In genomic region chr3:124628865-124629264, GRCh38 we compare ENCODE assay signal across 17 cellular contexts.
DNase-seq lines count a peak whose midpoint lies in the region; ATAC-seq, FAIRE-seq and TF ChIP-seq lines count a peak whose summit lies in the region.
"Had no signal": no experiment of that assay in that cellular context is flagged by ENCODE, and none has a peak within 500 bp of the region (broad histone marks: within the 10 kb centered on the region; RNA-seq: fewer than 3 reads in every experiment).

No MANE protein-coding gene starts in this region.

- H3K4me1 Mint-ChIP-seq in stimulated activated naive CD8-positive, alpha-beta T cell treated with anti-CD3 and anti-CD28 coated beads, Interleukin-15, amount 100 ng/mL, for 72 hours, result peaks cover 6% of the 10 kb centered on the region
- H3K4me1 Mint-ChIP-seq in mesothelial cell of epicardium, result peaks cover 61% of the 10 kb centered on the region
- peaks cover 20% of the 10 kb centered on the region for H3K4me1 Mint-ChIP-seq in stimulated activated memory B cell treated with anti-CD40 and anti-IgM and Interleukin-4, amounts not matched to agents 10 μg/mL and 1 μg/mL and 100 μg/mL, for 72 hours

- peaks cover 1% of the 10 kb centered on the region for H3K36me3 Mint-ChIP-seq in mesothelial cell of epicardium
- H3K36me3 Mint-ChIP-seq in stimulated activated memory B cell treated with anti-CD40 and anti-IgM and Interleukin-4, amounts not matched to agents 10 μg/mL and 1 μg/mL and 100 μg/mL, for 72 hours, result no peaks in the 10 kb centered on the region
- H3K36me3 Mint-ChIP-seq: IgD-negative memory B cell had no signal

- FAIRE-seq in HTR-8/SVneo (lab: Jason Lieb, UNC), result no peak
- FAIRE-seq: GM12878, GM18507, H54 had no signal

- no peaks in the 10 kb centered on the region for H3K9me3 Mint-ChIP-seq in stimulated activated naive CD8-positive, alpha-beta T cell treated with anti-CD3 and anti-CD28 coated beads, Interleukin-15, amount 100 ng/mL, for 72 hours
- H3K9me3 Mint-ChIP-seq in mesothelial cell of epicardium, result no peaks in the 10 kb centered on the region
- H3K9me3 Mint-ChIP-seq in stimulated activated memory B cell treated with anti-CD40 and anti-IgM and Interleukin-4, amounts not matched to agents 10 μg/mL and 1 μg/mL and 100 μg/mL, for 72 hours, result no peaks in the 10 kb centered on the region
- H3K9me3 Mint-ChIP-seq: IgD-negative memory B cell had no signal

- H3K4me3 Mint-ChIP-seq in stimulated activated naive CD8-positive, alpha-beta T cell treated with anti-CD3 and anti-CD28 coated beads, Interleukin-15, amount 100 ng/mL, for 72 hours, result no peak overlapping the region
- H3K4me3 Mint-ChIP-seq in mesothelial cell of epicardium, result no peak overlapping the region
- H3K4me3 Mint-ChIP-seq in stimulated activated memory B cell treated with anti-CD40 and anti-IgM and Interleukin-4, amounts not matched to agents 10 μg/mL and 1 μg/mL and 100 μg/mL, for 72 hours, result no peak overlapping the region
- H3K4me3 Mint-ChIP-seq: CD4-positive, CD25-positive, alpha-beta regulatory T cell; IgD-negative memory B cell had no signal

- H3K27ac Mint-ChIP-seq in stimulated activated naive CD8-positive, alpha-beta T cell treated with anti-CD3 and anti-CD28 coated beads, Interleukin-15, amount 100 ng/mL, for 72 hours, result no peak overlapping the region
- H3K27ac Mint-ChIP-seq in mesothelial cell of epicardium, result peak overlapping the region; percentile 74
- H3K27ac Mint-ChIP-seq in stimulated activated memory B cell treated with anti-CD40 and anti-IgM and Interleukin-4, amounts not matched to agents 10 μg/mL and 1 μg/mL and 100 μg/mL, for 72 hours, result no peak overlapping the region
- H3K27ac Mint-ChIP-seq: IgD-negative memory B cell had no signal

- no peak for DNase-seq in stimulated activated naive CD8-positive, alpha-beta T cell treated with anti-CD3 and anti-CD28 coated beads, Interleukin-15, amount 100 ng/mL, for 72 hours
- no peak for DNase-seq in stimulated activated naive CD8-positive, alpha-beta T cell treated with anti-CD3 and anti-CD28 coated beads, Interleukin-15, Interleukin-2, amounts not matched to agents 100 U/mL and 50 U/mL, for 24 hours
- DNase-seq in mesothelial cell of epicardium (ENCODE audit: low spot score in 2 of 2, unreplicated experiment in 2 of 2), result no peak
- DNase-seq in HTR-8/SVneo (ENCODE audit: insufficient read length, low spot score), result no peak
- no peak for DNase-seq in stimulated activated CD8-positive, alpha-beta memory T cell treated with anti-CD3 and anti-CD28 coated beads, Interleukin-4, amount 100 ng/mL, for 48 hours
- DNase-seq in NCI-H1930 (lab: John Stamatoyannopoulos, UW), result no peak
- DNase-seq: 8988T; AML-193; CD4-positive, CD25-positive, alpha-beta regulatory T cell; DMS79; GM23248 had no signal

- peak; percentile 53 for ATAC-seq in stimulated activated naive CD8-positive, alpha-beta T cell treated with anti-CD3 and anti-CD28 coated beads, Interleukin-15, amount 100 ng/mL, for 72 hours
- no peak for ATAC-seq in stimulated activated naive CD8-positive, alpha-beta T cell treated with anti-CD3 and anti-CD28 coated beads, Interleukin-15, Interleukin-2, amounts not matched to agents 100 U/mL and 50 U/mL, for 24 hours
- ATAC-seq in stimulated activated memory B cell treated with anti-CD40 and anti-IgM and Interleukin-4, amounts not matched to agents 10 μg/mL and 1 μg/mL and 100 μg/mL, for 72 hours, result peak; percentile 56
- ATAC-seq: GM12878, HCT116 had no signal

- TF ChIP-seq CTCF in mesothelial cell of epicardium (IDR thresholded peaks at IDR 0.05; ENCODE audit: unreplicated experiment), result no peak

- peaks cover 23% of the 10 kb centered on the region for H3K27me3 Mint-ChIP-seq in stimulated activated naive CD8-positive, alpha-beta T cell treated with anti-CD3 and anti-CD28 coated beads, Interleukin-15, amount 100 ng/mL, for 72 hours
- no peaks in the 10 kb centered on the region for H3K27me3 Mint-ChIP-seq in mesothelial cell of epicardium (ENCODE audit: low read depth)
- H3K27me3 Mint-ChIP-seq in stimulated activated memory B cell treated with anti-CD40 and anti-IgM and Interleukin-4, amounts not matched to agents 10 μg/mL and 1 μg/mL and 100 μg/mL, for 72 hours, result no peaks in the 10 kb centered on the region
- H3K27me3 Mint-ChIP-seq: CD4-positive, CD25-positive, alpha-beta regulatory T cell had no signal
